Comparison of ENCODE assay signal across 22 cellular contexts in the genomic region with DNA sequence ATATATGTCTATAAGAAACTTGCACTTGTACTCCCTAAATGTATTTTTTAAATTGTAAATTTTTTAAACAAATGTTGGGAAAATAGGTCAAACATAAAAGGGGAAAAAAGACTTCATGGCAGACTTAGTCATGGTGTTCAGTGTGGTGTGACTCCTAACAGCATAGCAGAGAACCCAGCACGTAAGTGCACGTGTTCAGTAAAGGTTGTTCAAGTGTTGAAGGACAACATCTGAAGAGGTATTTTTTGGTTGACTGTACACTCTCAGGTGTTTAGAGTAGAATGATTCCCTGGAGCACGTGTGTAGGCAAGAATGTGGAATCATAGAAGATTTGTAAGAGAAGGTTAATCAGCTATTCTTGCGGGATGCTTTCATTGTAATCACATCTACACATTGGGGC.
DNase-seq lines count a peak whose midpoint lies in the region; ATAC-seq, FAIRE-seq and TF ChIP-seq lines count a peak whose summit lies in the region.
"Had no signal": no experiment of that assay in that cellular context is flagged by ENCODE, and none has a peak within 500 bp of the region (broad histone marks: within the 10 kb centered on the region; RNA-seq: fewer than 3 reads in every experiment).

No MANE protein-coding gene starts in this region.

- H3T11ph ChIP-seq in H9 (ENCODE audit: low read length): no peak overlapping the region

- ATAC-seq in HG02852 (IDR thresholded peaks at IDR 0.05; ENCODE audit: unreplicated experiment): no peak
- no peak for ATAC-seq in GM21447 (IDR thresholded peaks at IDR 0.05; ENCODE audit: unreplicated experiment)
- ATAC-seq: mucosa of descending colon had no signal

- no peak overlapping the region for H2BK12ac ChIP-seq in H9 (ENCODE audit: insufficient read length, low read depth, low read length)

- no peaks in the 10 kb centered on the region for H3K9me3 ChIP-seq in H9 (ENCODE audit: control insufficient read depth, low read depth, low read length)
- no peaks in the 10 kb centered on the region for H3K9me3 ChIP-seq in astrocyte (ENCODE audit: insufficient read depth, low read depth, low read length)
- H3K9me3 ChIP-seq in hepatocyte (ENCODE audit: low read depth): no peaks in the 10 kb centered on the region
- H3K9me3 ChIP-seq in smooth muscle cell (replicated peaks; ENCODE audit: low read depth): no peaks in the 10 kb centered on the region
- H3K9me3 ChIP-seq: mucosa of descending colon had no signal

- H3K36me3 ChIP-seq in astrocyte (ENCODE audit: insufficient read depth, low read length) (peaks cover 47% of the 10 kb centered on the region), hepatocyte (replicated peaks; ENCODE audit: insufficient read depth, low read depth) (no peaks in the 10 kb centered on the region), smooth muscle cell (ENCODE audit: low read depth) (no peaks in the 10 kb centered on the region)
- H3K36me3 ChIP-seq: cardiac muscle cell had no signal

- WGBS in H9 (ENCODE audit: extremely low coverage, insufficient read length, low lambda C conversion rate): no CpG with 5 or more reads among the region's 4 CpGs
- 88% methylated on average over 4 of the region's 4 CpGs for WGBS in hepatocyte (ENCODE audit: low lambda C conversion rate, missing lambda C conversion rate)
- 90% methylated on average over 4 of the region's 4 CpGs for WGBS in smooth muscle cell (ENCODE audit: low lambda C conversion rate)

- H3K27me3 ChIP-seq in H9 (ENCODE audit: insufficient read depth, low read length) (no peaks in the 10 kb centered on the region), astrocyte (ENCODE audit: insufficient read depth, low read length) (no peaks in the 10 kb centered on the region), hepatocyte (no peaks in the 10 kb centered on the region), smooth muscle cell (ENCODE audit: low read depth) (no peaks in the 10 kb centered on the region)
- H3K27me3 ChIP-seq: dorsolateral prefrontal cortex had no signal

- H2AFZ ChIP-seq in H9 (ENCODE audit: low read length) (no peak overlapping the region), astrocyte (ENCODE audit: low read depth, low read length) (no peak overlapping the region), hepatocyte (no peak overlapping the region), smooth muscle cell (ENCODE audit: low read depth) (no peak overlapping the region)

- H3K27ac Mint-ChIP-seq in H9: peak overlapping the region in 2 of 3 experiments; percentile 38 to 78; a peak in 4 of 7 replicates
- H3K27ac Mint-ChIP-seq in astrocyte (ENCODE audit: unreplicated experiment): no peak overlapping the region
- H3K27ac Mint-ChIP-seq: activated T-helper 17 cell treated with anti-CD3 and anti-CD28 coated beads, Interleukin-2, amount 50 U/mL, for 72 hours; type B pancreatic cell had no signal

- no peak overlapping the region for H4K8ac ChIP-seq in H9 (replicated peaks; ENCODE audit: insufficient read length, low read depth, low read length)

- H3K4me3 ChIP-seq in astrocyte (ENCODE audit: insufficient read depth, low read depth, low read length) (no peak overlapping the region), hepatocyte (no peak overlapping the region), smooth muscle cell (no peak overlapping the region)
- H3K4me3 ChIP-seq: cardiac muscle cell, dorsolateral prefrontal cortex, mucosa of descending colon had no signal

- H3K4me2 ChIP-seq in H9 (ENCODE audit: insufficient read depth, insufficient read length, low read length) (no peak overlapping the region), astrocyte (ENCODE audit: low read length) (no peak overlapping the region), hepatocyte (no peak overlapping the region), smooth muscle cell (no peak overlapping the region)
- H3K4me2 ChIP-seq: KMS-11 had no signal

- H3K14ac ChIP-seq in H9 (ENCODE audit: insufficient read depth, low read length): no peak overlapping the region

- no peak overlapping the region for H2BK15ac ChIP-seq in H9 (ENCODE audit: low read depth, low read length)

- H3K4me3 Mint-ChIP-seq in H9 (no peak overlapping the region), astrocyte (ENCODE audit: unreplicated experiment) (no peak overlapping the region)
- H3K4me3 Mint-ChIP-seq: activated T-helper 17 cell treated with anti-CD3 and anti-CD28 coated beads, Interleukin-2, amount 50 U/mL, for 72 hours; type B pancreatic cell had no signal

- H3K23ac ChIP-seq in H9 (ENCODE audit: insufficient read length, low read depth, low read length): no peak overlapping the region

- H3K9me3 Mint-ChIP-seq in H9 (no peaks in the 10 kb centered on the region), astrocyte (ENCODE audit: unreplicated experiment) (no peaks in the 10 kb centered on the region)
- H3K9me3 Mint-ChIP-seq: activated T-helper 17 cell treated with anti-CD3 and anti-CD28 coated beads, Interleukin-2, amount 50 U/mL, for 72 hours; type B pancreatic cell had no signal

- no peak for FAIRE-seq in astrocyte (lab: Jason Lieb, UNC)
- FAIRE-seq: kidney had no signal

- no peaks in the 10 kb centered on the region for H3K9me2 ChIP-seq in hepatocyte (replicated peaks; ENCODE audit: insufficient read depth)

- no peaks in the 10 kb centered on the region for H3K23me2 ChIP-seq in H9 (ENCODE audit: insufficient read length, low read depth, low read length, poor library complexity, severe bottlenecking)

- H3K56ac ChIP-seq in H9 (ENCODE audit: insufficient read length, low read depth, low read length): no peak overlapping the region

- H3K79me2 ChIP-seq in H9 (ENCODE audit: insufficient read depth, low read length) (no peaks in the 10 kb centered on the region; the same call in 1 of the 2 replicates), astrocyte (ENCODE audit: insufficient read depth, low read length) (peaks cover 79% of the 10 kb centered on the region), hepatocyte (no peaks in the 10 kb centered on the region), smooth muscle cell (ENCODE audit: low read depth) (no peaks in the 10 kb centered on the region)

- H2BK5ac ChIP-seq in H9 (ENCODE audit: insufficient read length, low read length): no peak overlapping the region

- peaks cover 31% of the 10 kb centered on the region for H3K4me1 ChIP-seq in H9 (ENCODE audit: insufficient read depth, low read length)
- peaks cover 40% of the 10 kb centered on the region for H3K4me1 ChIP-seq in astrocyte (ENCODE audit: insufficient read depth, low read length)
- H3K4me1 ChIP-seq in hepatocyte (ENCODE audit: insufficient read depth): peaks cover 20% of the 10 kb centered on the region
- H3K4me1 ChIP-seq in smooth muscle cell (ENCODE audit: low read depth): peaks cover 15% of the 10 kb centered on the region

- no peak overlapping the region for H2BK20ac ChIP-seq in H9 (ENCODE audit: low read depth, low read length, poor library complexity, severe bottlenecking)

- no peak overlapping the region for H3K4ac ChIP-seq in H9 (ENCODE audit: low read depth, low read length)

- H4K20me1 ChIP-seq in H9 (ENCODE audit: control insufficient read depth, insufficient read depth, insufficient read length) (no peaks in the 10 kb centered on the region), astrocyte (ENCODE audit: insufficient read depth, low read length) (no peaks in the 10 kb centered on the region), hepatocyte (ENCODE audit: insufficient read depth, poor library complexity, severe bottlenecking) (no peaks in the 10 kb centered on the region), smooth muscle cell (ENCODE audit: low read depth) (no peaks in the 10 kb centered on the region)

- TF ChIP-seq CTCF in H9 (conservative IDR thresholded peaks at IDR 0.05) (no peak), astrocyte (IDR thresholded peaks at IDR 0.05; ENCODE audit: insufficient read depth, low read depth, low read length) (no peak), hepatocyte (IDR thresholded peaks at IDR 0.05; ENCODE audit: poor library complexity) (no peak), smooth muscle cell (IDR thresholded peaks at IDR 0.05; ENCODE audit: borderline replicate concordance, insufficient read depth, poor library complexity, severe bottlenecking) (no peak)

- H2AK5ac ChIP-seq in H9 (ENCODE audit: insufficient read length, low read length): no peak overlapping the region

- no peak overlapping the region for H2BK120ac ChIP-seq in H9 (ENCODE audit: low read depth, low read length, poor library complexity, severe bottlenecking)

- H3K4me1 Mint-ChIP-seq in H9 (peaks cover 3 to 15% of the 10 kb centered on the region in 2 experiments), astrocyte (ENCODE audit: low read depth, unreplicated experiment) (peaks cover 26% of the 10 kb centered on the region)
- H3K4me1 Mint-ChIP-seq: activated T-helper 17 cell treated with anti-CD3 and anti-CD28 coated beads, Interleukin-2, amount 50 U/mL, for 72 hours had no signal

- no peak overlapping the region for H4K5ac ChIP-seq in H9 (ENCODE audit: insufficient read length, low read depth, low read length)

- H3K9ac ChIP-seq in H9 (ENCODE audit: extremely low read depth, insufficient read length, low read length) (no peak overlapping the region), astrocyte (ENCODE audit: low read length) (no peak overlapping the region), smooth muscle cell (ENCODE audit: low read depth) (no peak overlapping the region)
- H3K9ac ChIP-seq: KMS-11 had no signal

- no peak overlapping the region for H4K91ac ChIP-seq in H9 (ENCODE audit: insufficient read length, low read depth, low read length)

- H3K36me3 Mint-ChIP-seq in H9 (ENCODE audit: insufficient read depth in 1 of 3, low read depth in 3 of 3): peaks cover 6 to 20% (median 18%) of the 10 kb centered on the region in 3 experiments; a peak in 6 of 7 replicates
- peaks cover 18% of the 10 kb centered on the region for H3K36me3 Mint-ChIP-seq in astrocyte (ENCODE audit: low read depth, unreplicated experiment)

- H3F3A ChIP-seq in smooth muscle cell (ENCODE audit: low read depth): no peaks in the 10 kb centered on the region

- no peak for DNase-seq in H9
- no peak for DNase-seq in astrocyte (ENCODE audit: low read depth)
- no peak for DNase-seq in hepatocyte (ENCODE audit: low spot score)
- DNase-seq in smooth muscle cell (lab: John Stamatoyannopoulos, UW; ENCODE audit: unreplicated experiment): no peak
- DNase-seq in midbrain (lab: John Stamatoyannopoulos, UW): no peak
- DNase-seq in NCI-H1694 (lab: John Stamatoyannopoulos, UW): no peak
- DNase-seq: activated CD4-positive, alpha-beta T cell treated with anti-CD3 and anti-CD28 coated beads for 1 hour; dorsolateral prefrontal cortex; HCEC 1CT; kidney; mucosa of descending colon; NCI-H1092; NCI-H526; retina; SIG-M5 had no signal

- no peaks in the 10 kb centered on the region for H3K27me3 Mint-ChIP-seq in H9 (ENCODE audit: low read depth)
- no peaks in the 10 kb centered on the region for H3K27me3 Mint-ChIP-seq in astrocyte (ENCODE audit: low read depth, unreplicated experiment)
- H3K27me3 Mint-ChIP-seq: activated T-helper 17 cell treated with anti-CD3 and anti-CD28 coated beads, Interleukin-2, amount 50 U/mL, for 72 hours; type B pancreatic cell had no signal

- H3K79me1 ChIP-seq in H9 (ENCODE audit: insufficient read depth, low read depth, low read length, poor library complexity, severe bottlenecking): peaks cover 3% of the 10 kb centered on the region

- no peak overlapping the region for H3K18ac ChIP-seq in H9 (ENCODE audit: insufficient read length, low read depth, low read length)

- H3K27ac ChIP-seq in H9 (ENCODE audit: insufficient read length, low read depth, low read length) (peak overlapping the region; percentile 100), astrocyte (ENCODE audit: low read depth, low read length) (peak overlapping the region; percentile 95), hepatocyte (peak overlapping the region; percentile 84), smooth muscle cell (ENCODE audit: low read depth) (peak overlapping the region; percentile 60)
- H3K27ac ChIP-seq: cardiac muscle cell, HL-60, KMS-11 had no signal
